In the genomic region with DNA sequence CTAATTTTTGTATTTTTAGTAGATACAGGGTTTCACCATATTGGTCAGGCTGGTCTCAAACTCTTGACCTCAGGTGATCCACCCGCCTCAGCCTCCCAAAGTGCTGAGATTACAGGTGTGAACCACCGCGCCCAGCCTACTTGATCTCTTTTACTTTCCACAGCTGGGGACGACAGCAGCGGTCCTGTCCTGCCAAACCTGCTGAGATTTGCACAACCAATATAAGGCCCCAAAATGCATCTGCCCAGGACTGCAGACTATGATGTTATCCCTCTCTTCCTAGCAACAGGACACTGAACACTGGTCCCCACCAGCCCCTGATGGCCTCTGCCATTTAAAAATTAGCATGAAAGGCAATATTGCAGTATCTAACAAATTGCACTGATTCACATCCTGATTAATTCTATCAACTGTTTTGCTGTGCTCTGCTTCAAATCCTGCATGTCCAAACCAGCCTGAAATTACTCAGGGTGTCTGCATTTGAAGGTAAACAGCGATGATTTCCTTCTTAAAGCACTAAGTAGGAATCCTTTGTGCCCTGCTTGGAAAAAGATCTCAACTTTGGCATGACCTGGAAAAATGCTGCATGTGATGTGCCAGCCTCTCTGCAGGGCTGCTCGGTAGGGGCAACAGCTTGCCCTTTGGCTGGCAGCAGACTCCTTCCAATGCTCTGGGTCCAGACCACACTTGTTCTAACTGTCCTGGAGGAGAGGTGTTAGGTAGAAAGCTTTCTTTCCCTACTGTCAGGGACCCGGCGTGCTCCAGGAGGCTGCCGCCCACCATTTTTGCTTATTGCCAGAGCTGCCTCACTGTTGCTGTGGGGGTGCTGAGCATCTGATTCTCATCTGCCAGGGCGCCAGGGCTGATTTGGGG, we compare ENCODE assay signal across 17 cellular contexts. TPM values are rescaled to one million over a fixed set of nuclear protein-coding genes. Genes with fewer than 3 reads are reported as not detected.
A peak's percentile ranks its signal among the peaks of the same experiment; 100 is the strongest.
DNase-seq lines count a peak whose midpoint lies in the region; ATAC-seq, FAIRE-seq and TF ChIP-seq lines count a peak whose summit lies in the region.
"Had no signal": no experiment of that assay in that cellular context is flagged by ENCODE, and none has a peak within 500 bp of the region (broad histone marks: within the 10 kb centered on the region; RNA-seq: fewer than 3 reads in every experiment).

No MANE protein-coding gene starts in this region.

- no peak overlapping the region for H3K4me3 Mint-ChIP-seq in stimulated activated naive B cell treated with anti-CD40 and anti-IgM and Interleukin-4, amounts not matched to agents 10 μg/mL and 1 μg/mL and 100 μg/mL, for 72 hours
- H3K4me3 Mint-ChIP-seq in GM23338, result no peak overlapping the region
- H3K4me3 Mint-ChIP-seq: CD4-positive, alpha-beta memory T cell; H9; IgD-negative memory B cell had no signal

- no peak overlapping the region for H2AFZ ChIP-seq in GM23338

- no peaks in the 10 kb centered on the region for H3F3A ChIP-seq in GM23338 (replicated peaks; ENCODE audit: low read depth)

- no peaks in the 10 kb centered on the region for H3K36me3 ChIP-seq in bronchial epithelial cell (ENCODE audit: control insufficient read depth, insufficient read depth, low read length)
- no peaks in the 10 kb centered on the region for H3K36me3 ChIP-seq in GM23338 (ENCODE audit: insufficient read depth)
- H3K36me3 ChIP-seq: BE2C had no signal

- no peaks in the 10 kb centered on the region for H3K36me3 Mint-ChIP-seq in stimulated activated naive B cell treated with anti-CD40 and anti-IgM and Interleukin-4, amounts not matched to agents 10 μg/mL and 1 μg/mL and 100 μg/mL, for 72 hours
- no peaks in the 10 kb centered on the region for H3K36me3 Mint-ChIP-seq in GM23338 (ENCODE audit: low read depth)
- H3K36me3 Mint-ChIP-seq: CD4-positive, alpha-beta memory T cell; IgD-negative memory B cell had no signal

- no peak overlapping the region for H3K27ac ChIP-seq in GM23338 (ENCODE audit: low read depth)
- H3K27ac ChIP-seq: C4-2B had no signal

- no peaks in the 10 kb centered on the region for H4K20me1 ChIP-seq in GM23338 (replicated peaks; ENCODE audit: insufficient read depth)

- no peaks in the 10 kb centered on the region for H3K79me2 ChIP-seq in GM23338 (replicated peaks; ENCODE audit: insufficient read depth)

- no peaks in the 10 kb centered on the region for H3K9me3 Mint-ChIP-seq in stimulated activated naive B cell treated with anti-CD40 and anti-IgM and Interleukin-4, amounts not matched to agents 10 μg/mL and 1 μg/mL and 100 μg/mL, for 72 hours
- H3K9me3 Mint-ChIP-seq in GM23338, result no peaks in the 10 kb centered on the region
- H3K9me3 Mint-ChIP-seq: CD4-positive, alpha-beta memory T cell; IgD-negative memory B cell had no signal

- DNase-seq in RPMI8226 (peak; percentile 52), bronchial epithelial cell (ENCODE audit: low read depth) (peak; percentile 97), SW480 (ENCODE audit: low spot score) (no peak), GM23338 (ENCODE audit: low spot score) (no peak)
- DNase-seq in stimulated activated naive B cell treated with anti-CD40 and anti-IgM and Interleukin-4, amounts not matched to agents 10 μg/mL and 1 μg/mL and 100 μg/mL, for 72 hours, result no peak
- DNase-seq: BE2C; CD4-positive, alpha-beta memory T cell; DMS79 treated with DMSO at 0.1 percent for 48 hours; EL; H9 had no signal

- peak; percentile 28 for FAIRE-seq in bronchial epithelial cell (lab: Jason Lieb, UNC)
- FAIRE-seq: A204.1, G401.6, GM12892 had no signal

- 0 out of 2 replicates have a peak, but pooled peaks cover under 1% of the 10 kb centered on the region for H3K9me2 ChIP-seq in GM23338 (ENCODE audit: insufficient read depth)

- H3K27me3 Mint-ChIP-seq in stimulated activated naive B cell treated with anti-CD40 and anti-IgM and Interleukin-4, amounts not matched to agents 10 μg/mL and 1 μg/mL and 100 μg/mL, for 72 hours, result peaks cover 13 to 15% of the 10 kb centered on the region in 2 donors
- peaks cover 3% of the 10 kb centered on the region for H3K27me3 Mint-ChIP-seq in GM23338 (ENCODE audit: insufficient read depth, low read depth, poor library complexity)
- H3K27me3 Mint-ChIP-seq: IgD-negative memory B cell had no signal

- no peaks in the 10 kb centered on the region for H3K27me3 ChIP-seq in bronchial epithelial cell (ENCODE audit: control insufficient read depth, insufficient read depth, low read length)
- H3K27me3 ChIP-seq in GM23338 (ENCODE audit: insufficient read depth), result no peaks in the 10 kb centered on the region

- TF ChIP-seq CTCF in bronchial epithelial cell (IDR thresholded peaks at IDR 0.05; ENCODE audit: insufficient read depth, low read length, severe bottlenecking), result no peak
- TF ChIP-seq CTCF in GM23338 (conservative IDR thresholded peaks at IDR 0.05; ENCODE audit: low read depth in 2 of 2), result no peak

- ATAC-seq in esophagus mucosa (peak; percentile 60), GM23338 (no peak), GM18909 (IDR thresholded peaks at IDR 0.05; ENCODE audit: poor library complexity, unreplicated experiment) (no peak)
- no peak for ATAC-seq in stimulated activated naive B cell treated with anti-CD40 and anti-IgM and Interleukin-4, amounts not matched to agents 10 μg/mL and 1 μg/mL and 100 μg/mL, for 72 hours (replicated peaks)

- no peak overlapping the region for H3K4me2 ChIP-seq in GM23338

- H3K4me1 Mint-ChIP-seq in stimulated activated naive B cell treated with anti-CD40 and anti-IgM and Interleukin-4, amounts not matched to agents 10 μg/mL and 1 μg/mL and 100 μg/mL, for 72 hours, result peaks cover 7 to 8% of the 10 kb centered on the region in 2 donors
- peaks cover 5% of the 10 kb centered on the region; the same call in 2 of the 3 replicates for H3K4me1 Mint-ChIP-seq in GM23338

- no peak overlapping the region for H3K4me3 ChIP-seq in bronchial epithelial cell (ENCODE audit: low read depth, low read length)
- no peak overlapping the region for H3K4me3 ChIP-seq in GM23338

- H3K27ac Mint-ChIP-seq in stimulated activated naive B cell treated with anti-CD40 and anti-IgM and Interleukin-4, amounts not matched to agents 10 μg/mL and 1 μg/mL and 100 μg/mL, for 72 hours, result peak overlapping the region; percentile 6
- H3K27ac Mint-ChIP-seq in GM23338, result no peak overlapping the region
- H3K27ac Mint-ChIP-seq: CD4-positive, alpha-beta memory T cell; H9; IgD-negative memory B cell had no signal

- H3K4me1 ChIP-seq in GM23338 (ENCODE audit: insufficient read depth), result no peaks in the 10 kb centered on the region
- H3K4me1 ChIP-seq: BE2C had no signal

TF ChIP-seq in GM23338, 12 proteins besides CTCF, POLR2A, EP300 and RAD21 (continues in another document):
- TF ChIP-seq EZH2 (IDR thresholded peaks at IDR 0.05; ENCODE audit: low read depth, unreplicated experiment), result no peak
- no peak for TF ChIP-seq JUNB (IDR thresholded peaks at IDR 0.05; ENCODE audit: unreplicated experiment)
- TF ChIP-seq STAT1 (IDR thresholded peaks at IDR 0.05; ENCODE audit: unreplicated experiment), result no peak
- TF ChIP-seq, protein P1, sequence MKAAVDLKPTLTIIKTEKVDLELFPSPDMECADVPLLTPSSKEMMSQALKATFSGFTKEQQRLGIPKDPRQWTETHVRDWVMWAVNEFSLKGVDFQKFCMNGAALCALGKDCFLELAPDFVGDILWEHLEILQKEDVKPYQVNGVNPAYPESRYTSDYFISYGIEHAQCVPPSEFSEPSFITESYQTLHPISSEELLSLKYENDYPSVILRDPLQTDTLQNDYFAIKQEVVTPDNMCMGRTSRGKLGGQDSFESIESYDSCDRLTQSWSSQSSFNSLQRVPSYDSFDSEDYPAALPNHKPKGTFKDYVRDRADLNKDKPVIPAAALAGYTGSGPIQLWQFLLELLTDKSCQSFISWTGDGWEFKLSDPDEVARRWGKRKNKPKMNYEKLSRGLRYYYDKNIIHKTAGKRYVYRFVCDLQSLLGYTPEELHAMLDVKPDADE (IDR thresholded peaks at IDR 0.05), result no peak
- TF ChIP-seq NANOG (IDR thresholded peaks at IDR 0.05; ENCODE audit: borderline replicate concordance), result no peak
- TF ChIP-seq, protein P2, sequence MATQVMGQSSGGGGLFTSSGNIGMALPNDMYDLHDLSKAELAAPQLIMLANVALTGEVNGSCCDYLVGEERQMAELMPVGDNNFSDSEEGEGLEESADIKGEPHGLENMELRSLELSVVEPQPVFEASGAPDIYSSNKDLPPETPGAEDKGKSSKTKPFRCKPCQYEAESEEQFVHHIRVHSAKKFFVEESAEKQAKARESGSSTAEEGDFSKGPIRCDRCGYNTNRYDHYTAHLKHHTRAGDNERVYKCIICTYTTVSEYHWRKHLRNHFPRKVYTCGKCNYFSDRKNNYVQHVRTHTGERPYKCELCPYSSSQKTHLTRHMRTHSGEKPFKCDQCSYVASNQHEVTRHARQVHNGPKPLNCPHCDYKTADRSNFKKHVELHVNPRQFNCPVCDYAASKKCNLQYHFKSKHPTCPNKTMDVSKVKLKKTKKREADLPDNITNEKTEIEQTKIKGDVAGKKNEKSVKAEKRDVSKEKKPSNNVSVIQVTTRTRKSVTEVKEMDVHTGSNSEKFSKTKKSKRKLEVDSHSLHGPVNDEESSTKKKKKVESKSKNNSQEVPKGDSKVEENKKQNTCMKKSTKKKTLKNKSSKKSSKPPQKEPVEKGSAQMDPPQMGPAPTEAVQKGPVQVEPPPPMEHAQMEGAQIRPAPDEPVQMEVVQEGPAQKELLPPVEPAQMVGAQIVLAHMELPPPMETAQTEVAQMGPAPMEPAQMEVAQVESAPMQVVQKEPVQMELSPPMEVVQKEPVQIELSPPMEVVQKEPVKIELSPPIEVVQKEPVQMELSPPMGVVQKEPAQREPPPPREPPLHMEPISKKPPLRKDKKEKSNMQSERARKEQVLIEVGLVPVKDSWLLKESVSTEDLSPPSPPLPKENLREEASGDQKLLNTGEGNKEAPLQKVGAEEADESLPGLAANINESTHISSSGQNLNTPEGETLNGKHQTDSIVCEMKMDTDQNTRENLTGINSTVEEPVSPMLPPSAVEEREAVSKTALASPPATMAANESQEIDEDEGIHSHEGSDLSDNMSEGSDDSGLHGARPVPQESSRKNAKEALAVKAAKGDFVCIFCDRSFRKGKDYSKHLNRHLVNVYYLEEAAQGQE (IDR thresholded peaks at IDR 0.05; ENCODE audit: unreplicated experiment), result no peak
- TF ChIP-seq EZH2phosphoT487 (IDR thresholded peaks at IDR 0.05; ENCODE audit: unreplicated experiment), result no peak

RNA-seq across cellular contexts. Expression of gene PXDC1, which starts 27.4 kb away (rescaled TPM):
- total RNA-seq in bronchial epithelial cell (47.6 and 64.5 TPM in 2 replicates), esophagus mucosa (7.2 TPM)
- total RNA-seq in GM23338 (2014; rRNA removed; shearing (Covaris generic)), result 1.7 and 1.8 TPM in 2 replicates
- polyA plus RNA-seq in GM23338 (2016; fragmentation: Nextera tagmentation; extraction: Ambion mirVana), result 0.78 and 1.2 TPM in 2 replicates
- polyA plus RNA-seq: CD4-positive, alpha-beta memory T cell had no signal

Comparison
In these comparisons a context has a peak if more than half of its experiments do, and no peak if none do; other contexts are left out.
1. DNase-seq: peak in RPMI8226 (single experiment) and bronchial epithelial cell (single experiment); none in stimulated activated naive B cell treated with anti-CD40 and anti-IgM and Interleukin-4, amounts not matched to agents 10 μg/mL and 1 μg/mL and 100 μg/mL, for 72 hours (single experiment), SW480 (single experiment) and GM23338 (single experiment).